14 cellular contexts compared by ENCODE assay signal in genomic region chr9:77453857-77454647, GRCh38.
DNase-seq lines count a peak whose midpoint lies in the region; ATAC-seq and TF ChIP-seq lines count a peak whose summit lies in the region.
"Had no signal": no experiment of that assay in that cellular context is flagged by ENCODE, and none has a peak within 500 bp of the region (broad histone marks: within the 10 kb centered on the region; RNA-seq: fewer than 3 reads in every experiment).

No MANE protein-coding gene starts in this region.

- H3K4me1 Mint-ChIP-seq in stimulated activated naive CD8-positive, alpha-beta T cell treated with anti-CD3 and anti-CD28 coated beads, Interleukin-15, Interleukin-2, amounts not matched to agents 100 ng/mL and 50 ng/mL, for 24 hours (ENCODE audit: low read depth): peaks cover 6% of the 10 kb centered on the region
- peaks cover 20% of the 10 kb centered on the region for H3K4me1 Mint-ChIP-seq in dendritic cell treated with granulocyte-macrophage colony-stimulating factor and Interleukin-4, amounts not matched to agents 40 ng/mL and 50 ng/mL, for 4 days (ENCODE audit: low read depth)

- H3K27me3 Mint-ChIP-seq in stimulated activated naive CD8-positive, alpha-beta T cell treated with anti-CD3 and anti-CD28 coated beads, Interleukin-15, Interleukin-2, amounts not matched to agents 100 ng/mL and 50 ng/mL, for 24 hours: no peaks in the 10 kb centered on the region
- H3K27me3 Mint-ChIP-seq in dendritic cell treated with granulocyte-macrophage colony-stimulating factor and Interleukin-4, amounts not matched to agents 40 ng/mL and 50 ng/mL, for 4 days: no peaks in the 10 kb centered on the region

- H3K27ac Mint-ChIP-seq in stimulated activated naive CD8-positive, alpha-beta T cell treated with anti-CD3 and anti-CD28 coated beads, Interleukin-15, Interleukin-2, amounts not matched to agents 100 ng/mL and 50 ng/mL, for 24 hours: no peak overlapping the region
- peak overlapping the region; percentile 62 for H3K27ac Mint-ChIP-seq in dendritic cell treated with granulocyte-macrophage colony-stimulating factor and Interleukin-4, amounts not matched to agents 40 ng/mL and 50 ng/mL, for 4 days

- no peak for TF ChIP-seq EP300 in stomach (IDR thresholded peaks at IDR 0.05)

- no peaks in the 10 kb centered on the region for H3K9me3 ChIP-seq in breast epithelium
- H3K9me3 ChIP-seq in stomach: no peaks in the 10 kb centered on the region
- H3K9me3 ChIP-seq: BLaER1, esophagus muscularis mucosa, HAP-1, upper lobe of right lung had no signal

- no peak for ATAC-seq in stimulated activated naive CD8-positive, alpha-beta T cell treated with anti-CD3 and anti-CD28 coated beads, Interleukin-15, Interleukin-2, amounts not matched to agents 100 U/mL and 50 U/mL, for 24 hours
- ATAC-seq: upper lobe of right lung had no signal

- no peaks in the 10 kb centered on the region for H3K36me3 ChIP-seq in breast epithelium
- H3K36me3 ChIP-seq in stomach: no peaks in the 10 kb centered on the region
- H3K36me3 ChIP-seq: BLaER1, cardiac muscle cell, esophagus muscularis mucosa, HAP-1, upper lobe of right lung had no signal

- H3K27ac ChIP-seq in breast epithelium (no peak overlapping the region), stomach (no peak overlapping the region)
- H3K27ac ChIP-seq: BLaER1, cardiac muscle cell, esophagus muscularis mucosa, upper lobe of right lung had no signal

- no peaks in the 10 kb centered on the region for H3K27me3 ChIP-seq in breast epithelium
- H3K27me3 ChIP-seq in stomach: no peaks in the 10 kb centered on the region
- H3K27me3 ChIP-seq: BLaER1, cardiac muscle cell, esophagus muscularis mucosa, upper lobe of right lung had no signal

- 65 to 79% (median 70%) methylated on average over 13 of the region's 13 CpGs for WGBS in stomach, 5 donors

- H3K4me1 ChIP-seq in breast epithelium: no peaks in the 10 kb centered on the region
- peaks cover 0 to 12% (median 5%) of the 10 kb centered on the region in 4 donors for H3K4me1 ChIP-seq in stomach
- H3K4me1 ChIP-seq: BLaER1, HAP-1 had no signal

- DNase-seq in stimulated activated naive CD8-positive, alpha-beta T cell treated with anti-CD3 and anti-CD28 coated beads, Interleukin-15, Interleukin-2, amounts not matched to agents 100 U/mL and 50 U/mL, for 24 hours: no peak
- DNase-seq in SKM-1 (lab: John Stamatoyannopoulos, UW; ENCODE audit: unreplicated experiment) (peak; percentile 18), HT-29 (ENCODE audit: low spot score) (no peak), breast epithelium (ENCODE audit: low spot score in 2 of 2) (no peak), stomach (no peak)
- DNase-seq in stimulated activated naive CD4-positive, alpha-beta T cell treated with Interleukin-2 at 50 U/mL for 16 hours (lab: John Stamatoyannopoulos, UW): no peak
- DNase-seq: NCI-H446, upper lobe of right lung had no signal

- H3K4me3 ChIP-seq in breast epithelium (no peak overlapping the region), stomach (no peak overlapping the region)
- H3K4me3 ChIP-seq: BLaER1, cardiac muscle cell, esophagus muscularis mucosa, HAP-1, upper lobe of right lung had no signal

- no peaks in the 10 kb centered on the region for H3K36me3 Mint-ChIP-seq in stimulated activated naive CD8-positive, alpha-beta T cell treated with anti-CD3 and anti-CD28 coated beads, Interleukin-15, Interleukin-2, amounts not matched to agents 100 ng/mL and 50 ng/mL, for 24 hours (ENCODE audit: low read depth)
- H3K36me3 Mint-ChIP-seq in dendritic cell treated with granulocyte-macrophage colony-stimulating factor and Interleukin-4, amounts not matched to agents 40 ng/mL and 50 ng/mL, for 4 days (ENCODE audit: low read depth): no peaks in the 10 kb centered on the region

- peak overlapping the region; percentile 69 for H3K4me3 Mint-ChIP-seq in stimulated activated naive CD8-positive, alpha-beta T cell treated with anti-CD3 and anti-CD28 coated beads, Interleukin-15, Interleukin-2, amounts not matched to agents 100 ng/mL and 50 ng/mL, for 24 hours
- peak overlapping the region; percentile 78 for H3K4me3 Mint-ChIP-seq in dendritic cell treated with granulocyte-macrophage colony-stimulating factor and Interleukin-4, amounts not matched to agents 40 ng/mL and 50 ng/mL, for 4 days

- intact Hi-C loops in dendritic cell treated with granulocyte-macrophage colony-stimulating factor and Interleukin-4, amounts not matched to agents 40 ng/mL and 50 ng/mL, for 4 days (cut with micrococcal nuclease): loop anchor here (2.0 to 10.0 kb wide), 3 partner anchors 279 to 801 kb away; partner anchors contain the start of gene VPS13A
- intact Hi-C loops in breast epithelium (cut with DNase I; ENCODE audit: low total_unique reads) (no loop called here), stomach (cut with DNase I; ENCODE audit: low total_unique reads) (loop anchor here (10.0 kb wide), 1 partner anchor 191 kb away; the partner anchor contains the start of gene GNA14)

- TF ChIP-seq CTCF in breast epithelium (IDR thresholded peaks at IDR 0.05) (no peak), stomach (IDR thresholded peaks at IDR 0.05) (no peak)

- no peaks in the 10 kb centered on the region for H3K9me3 Mint-ChIP-seq in stimulated activated naive CD8-positive, alpha-beta T cell treated with anti-CD3 and anti-CD28 coated beads, Interleukin-15, Interleukin-2, amounts not matched to agents 100 ng/mL and 50 ng/mL, for 24 hours
- peaks cover 11% of the 10 kb centered on the region for H3K9me3 Mint-ChIP-seq in dendritic cell treated with granulocyte-macrophage colony-stimulating factor and Interleukin-4, amounts not matched to agents 40 ng/mL and 50 ng/mL, for 4 days

- TF ChIP-seq POLR2A in breast epithelium (IDR thresholded peaks at IDR 0.05) (no peak), stomach (IDR thresholded peaks at IDR 0.05) (no peak)
